Comparison of ENCODE assay signal across 1 cellular context in the genomic region with DNA sequence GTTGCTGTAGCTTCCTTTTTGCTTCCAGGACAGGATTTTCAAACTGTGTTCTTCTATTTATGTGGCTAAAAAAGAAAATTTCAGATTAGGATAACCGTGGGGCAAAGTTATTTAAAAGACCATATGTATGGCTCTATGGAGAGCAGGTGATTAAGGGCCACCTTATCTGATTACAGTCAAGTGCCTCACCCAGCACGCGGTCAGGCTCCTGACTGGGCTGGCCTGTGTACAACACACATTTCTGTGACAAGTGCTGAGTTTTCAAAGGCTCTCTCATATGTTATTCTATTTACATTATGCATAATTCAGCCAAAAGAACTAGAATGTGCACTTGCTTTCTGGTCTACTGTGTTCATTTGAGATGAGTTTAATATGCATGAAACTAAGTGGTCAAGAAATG.
TF ChIP-seq lines count a peak whose summit lies in the region.

No MANE protein-coding gene starts in this region.

TF ChIP-seq in WTC11, 78 proteins besides CTCF, POLR2A, EP300 and RAD21 (continued from another document):
- TF ChIP-seq, protein P1, sequence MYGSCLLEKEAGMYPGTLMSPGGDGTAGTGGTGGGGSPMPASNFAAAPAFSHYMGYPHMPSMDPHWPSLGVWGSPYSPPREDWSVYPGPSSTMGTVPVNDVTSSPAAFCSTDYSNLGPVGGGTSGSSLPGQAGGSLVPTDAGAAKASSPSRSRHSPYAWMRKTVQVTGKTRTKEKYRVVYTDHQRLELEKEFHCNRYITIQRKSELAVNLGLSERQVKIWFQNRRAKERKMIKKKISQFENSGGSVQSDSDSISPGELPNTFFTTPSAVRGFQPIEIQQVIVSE (CRISPR knock-in tag; IDR thresholded peaks at IDR 0.05; ENCODE audit: borderline replicate concordance), result no peak
TF ChIP-seq in WTC11: peak in this region for 0.
